Comparison of ENCODE assay signal across 1 cellular context in the genomic region with DNA sequence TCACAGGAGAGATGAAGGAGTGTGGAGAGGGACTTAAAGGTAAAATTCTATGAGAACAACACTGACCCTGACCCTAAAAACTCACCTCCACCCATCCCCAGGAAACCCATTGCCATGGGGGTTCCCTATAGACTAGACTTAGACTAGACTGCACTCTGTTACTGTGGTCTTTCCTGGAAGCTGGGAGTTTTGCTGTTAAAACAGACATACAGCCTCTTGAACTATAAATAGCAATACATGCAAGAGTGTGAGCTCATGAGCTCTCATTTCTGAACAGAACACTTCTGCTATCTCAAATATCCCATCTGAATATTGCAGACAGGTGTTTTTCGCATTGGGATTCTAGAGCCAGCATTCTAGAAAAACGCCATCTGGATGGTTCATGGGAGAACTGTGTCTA.
TF ChIP-seq lines count a peak whose summit lies in the region.

No MANE protein-coding gene starts in this region.

TF ChIP-seq in GM23338, 12 proteins besides CTCF, POLR2A, EP300 and RAD21 (continued from another document):
- TF ChIP-seq ZNF462 (CRISPR knock-in tag; IDR thresholded peaks at IDR 0.05): no peak
- no peak for TF ChIP-seq JUNB (IDR thresholded peaks at IDR 0.05; ENCODE audit: unreplicated experiment)
- TF ChIP-seq EZH2phosphoT487 (IDR thresholded peaks at IDR 0.05; ENCODE audit: unreplicated experiment): no peak
- no peak for TF ChIP-seq STAT1 (IDR thresholded peaks at IDR 0.05; ENCODE audit: unreplicated experiment)
- no peak for TF ChIP-seq EZH2 (IDR thresholded peaks at IDR 0.05; ENCODE audit: low read depth, unreplicated experiment)
- no peak for TF ChIP-seq NANOG (IDR thresholded peaks at IDR 0.05; ENCODE audit: borderline replicate concordance)
- TF ChIP-seq CREB1 (CRISPR knock-in tag; IDR thresholded peaks at IDR 0.05; ENCODE audit: low read depth): no peak
- no peak for TF ChIP-seq REST (IDR thresholded peaks at IDR 0.05; ENCODE audit: unreplicated experiment)
- TF ChIP-seq POLR2AphosphoS5 (IDR thresholded peaks at IDR 0.05; ENCODE audit: low read depth): no peak
